In the genomic region with DNA sequence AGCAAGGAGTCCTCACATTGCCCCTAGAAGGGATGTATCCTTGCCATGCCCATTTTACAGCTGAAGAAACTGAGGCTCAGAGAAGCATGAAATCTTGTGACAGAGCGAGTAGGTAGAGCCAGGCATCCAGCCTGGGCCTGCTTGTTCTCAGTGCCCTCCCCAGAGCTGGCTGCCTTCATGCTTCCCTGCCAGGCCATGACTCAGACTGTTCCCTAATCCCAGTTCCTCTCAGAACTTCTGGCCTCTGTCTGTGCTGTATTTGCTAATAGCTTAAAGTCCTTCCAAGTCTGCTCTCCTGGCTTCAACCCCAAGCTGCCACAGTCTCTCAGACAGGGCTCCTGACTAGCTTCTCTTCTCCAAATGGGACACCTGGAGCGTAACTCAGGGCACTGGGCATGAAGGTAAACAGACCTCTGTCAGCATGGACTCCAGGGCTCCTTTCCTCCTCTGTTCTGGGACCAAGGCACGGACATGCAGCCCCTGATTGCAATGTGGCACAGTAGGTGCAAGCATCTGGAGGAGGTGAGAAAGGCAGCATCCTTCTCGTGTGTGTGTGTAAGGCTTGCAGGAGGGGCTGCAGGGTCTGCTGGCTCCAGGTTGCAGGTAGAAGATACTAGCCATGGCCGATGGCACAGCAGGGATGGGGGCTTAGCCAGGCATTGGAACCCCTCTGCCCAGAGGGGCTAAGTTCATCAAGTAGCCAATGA, we compare ENCODE assay signal across 12 cellular contexts.
DNase-seq lines count a peak whose midpoint lies in the region; ATAC-seq and TF ChIP-seq lines count a peak whose summit lies in the region.
"Had no signal": no experiment of that assay in that cellular context is flagged by ENCODE, and none has a peak within 500 bp of the region (broad histone marks: within the 10 kb centered on the region; RNA-seq: fewer than 3 reads in every experiment).

No MANE protein-coding gene starts in this region.

- H3K4me1 ChIP-seq in adipocyte (ENCODE audit: control insufficient read depth, insufficient read depth, low read length) (peaks cover 24% of the 10 kb centered on the region), heart left ventricle (peaks cover 0 to 23% (median 8%) of the 10 kb centered on the region in 12 donors)

- TF ChIP-seq POLR2A in heart left ventricle (IDR thresholded peaks at IDR 0.05) = no peak

- H3K27me3 ChIP-seq in adipocyte (replicated peaks; ENCODE audit: control insufficient read depth, insufficient read depth, low read length) (no peaks in the 10 kb centered on the region), heart left ventricle (no peaks in the 10 kb centered on the region)

- ATAC-seq in heart left ventricle (peak; percentile 79 to 96 (median 94)), HG02642 (IDR thresholded peaks at IDR 0.05; ENCODE audit: poor library complexity, unreplicated experiment) (no peak), HG03521 (IDR thresholded peaks at IDR 0.05; ENCODE audit: unreplicated experiment) (no peak)

- H3K9me3 ChIP-seq in adipocyte (ENCODE audit: control insufficient read depth, low read length) (no peaks in the 10 kb centered on the region), heart left ventricle (no peaks in the 10 kb centered on the region)
- H3K9me3 ChIP-seq: esophagus squamous epithelium had no signal

- H3K9ac ChIP-seq in adipocyte (ENCODE audit: low read length) = peak overlapping the region; percentile 32

- H3K4me3 ChIP-seq in adipocyte (ENCODE audit: low read length) (no peak overlapping the region), heart left ventricle (no peak overlapping the region)
- H3K4me3 ChIP-seq: esophagus squamous epithelium had no signal

- no peak for TF ChIP-seq CTCF in heart left ventricle (IDR thresholded peaks at IDR 0.05)

- H3K27ac ChIP-seq in heart left ventricle = peak overlapping the region in 2 of 12 donors; percentile 34 to 66
- H3K27ac ChIP-seq: esophagus squamous epithelium had no signal

- intact Hi-C loops in heart left ventricle (cut with DNase I) = no loop called here

- H3K36me3 ChIP-seq in adipocyte (ENCODE audit: control insufficient read depth, insufficient read depth, low read length, severe bottlenecking) = no peaks in the 10 kb centered on the region
- no peaks in the 10 kb centered on the region for H3K36me3 ChIP-seq in heart left ventricle
- H3K36me3 ChIP-seq: esophagus squamous epithelium had no signal

- WGBS in heart left ventricle, 4 donors = 47 to 70% (median 63%) methylated on average over 5 of the region's 5 CpGs

- peak; percentile 41 for DNase-seq in DMS 273 (lab: John Stamatoyannopoulos, UW; ENCODE audit: unreplicated experiment)
- peak; percentile 82 for DNase-seq in adipocyte (ENCODE audit: low read depth)
- DNase-seq in heart left ventricle = peak in 4 of 5 donors; percentile 25 to 84 (median 52)
- peak; percentile 64 for DNase-seq in renal cortical epithelial cell (ENCODE audit: low read depth)
- DNase-seq in Kasumi-1 (lab: John Stamatoyannopoulos, UW) = no peak
- no peak for DNase-seq in NCI-H345 treated with DMSO at 0.1 percent for 48 hours (lab: John Stamatoyannopoulos, UW; ENCODE audit: unreplicated experiment)
- DNase-seq: CD4-positive, alpha-beta memory T cell; esophagus squamous epithelium; NCI-H748 treated with DMSO at 0.1 percent for 48 hours; T-helper 1 cell had no signal

Comparison
In these comparisons a context has a peak if more than half of its experiments do, and no peak if none do; other contexts are left out.
1. DNase-seq: peak in DMS 273 (single experiment), adipocyte (single experiment), heart left ventricle (4 of 5) and renal cortical epithelial cell (single experiment); none in Kasumi-1 (0 of 2) and NCI-H345 treated with DMSO at 0.1 percent for 48 hours (single experiment).
2. ATAC-seq: peak in heart left ventricle (4 of 4); none in HG02642 (single experiment) and HG03521 (single experiment).